12 cellular contexts compared by ENCODE assay signal in genomic region chr22:23306438-23306921, GRCh38.
DNase-seq lines count a peak whose midpoint lies in the region; ATAC-seq and TF ChIP-seq lines count a peak whose summit lies in the region.
"Had no signal": no experiment of that assay in that cellular context is flagged by ENCODE, and none has a peak within 500 bp of the region (broad histone marks: within the 10 kb centered on the region; RNA-seq: fewer than 3 reads in every experiment).

No MANE protein-coding gene starts in this region.

- intact Hi-C loops in left cardiac atrium (cut with DNase I), result no loop called here
- intact Hi-C loops in gastrocnemius medialis (cut with DNase I; ENCODE audit: low total_unique reads), result loop anchor here (10.0 kb wide), 1 partner anchor 218 kb away; no protein-coding TSS in a partner anchor

- TF ChIP-seq CTCF in brain microvascular endothelial cell (IDR thresholded peaks at IDR 0.05; ENCODE audit: low read depth, low read length, missing control alignments), result no peak
- no peak for TF ChIP-seq CTCF in gastrocnemius medialis (IDR thresholded peaks at IDR 0.05 in 4 of 5, conservative IDR thresholded peaks at IDR 0.05 in 1 of 5)

- H3K9me3 ChIP-seq in gastrocnemius medialis, result no peaks in the 10 kb centered on the region
- H3K9me3 ChIP-seq: MG63 had no signal

- peaks cover 2% of the 10 kb centered on the region for H3K36me3 ChIP-seq in brain microvascular endothelial cell (replicated peaks)
- H3K36me3 ChIP-seq in gastrocnemius medialis, result no peaks in the 10 kb centered on the region
- H3K36me3 ChIP-seq: MG63 had no signal

- no peak overlapping the region for H3K4me3 ChIP-seq in brain microvascular endothelial cell (ENCODE audit: low read depth, low read length)
- no peak overlapping the region for H3K4me3 ChIP-seq in gastrocnemius medialis
- H3K4me3 ChIP-seq: MG63 had no signal

- H3K27ac ChIP-seq in brain microvascular endothelial cell (peak overlapping the region; percentile 84), gastrocnemius medialis (peak overlapping the region; percentile 80 to 85 (median 82))

- in situ Hi-C loops in brain microvascular endothelial cell (cut with HindIII; ENCODE audit: low pct_ligation_motif_present, low sequenced_read_pairs) (no loop called here), gastrocnemius medialis (cut with MboI; ENCODE audit: low sequenced_read_pairs in 4 of 4) (loop anchor here in 1 of 4 donors (25.0 kb wide), 1 partner anchor 231 kb away; no protein-coding TSS in a partner anchor)

- DNase-seq in Daoy (ENCODE audit: low read depth) (peak; percentile 46), brain microvascular endothelial cell (peak; percentile 74), left cardiac atrium (peak; percentile 70), gastrocnemius medialis (no peak), OCI-M1 (lab: John Stamatoyannopoulos, UW) (no peak), amniotic stem cell (lab: John Stamatoyannopoulos, UW) (no peak), SW480 (ENCODE audit: low spot score) (no peak)
- DNase-seq: activated naive CD4-positive, alpha-beta T cell treated with anti-CD3 and anti-CD28 coated beads, Interleukin-2, amount 50 U/mL, for 16 hours; CD8-positive, alpha-beta memory T cell; MG63 had no signal

- ATAC-seq in left cardiac atrium, result peak; percentile 16 to 36
- ATAC-seq in gastrocnemius medialis, result peak; percentile 9 to 32
- no peak for ATAC-seq in HG02884 (IDR thresholded peaks at IDR 0.05; ENCODE audit: unreplicated experiment)
- ATAC-seq: natural killer cell treated with Interleukin-12 subunit alpha and Interleukin-12 subunit beta and Interleukin-15 and Interleukin-18, amount 100 ng/mL, for 72 hours had no signal

- no peaks in the 10 kb centered on the region for H3K27me3 ChIP-seq in brain microvascular endothelial cell (replicated peaks)
- no peaks in the 10 kb centered on the region for H3K27me3 ChIP-seq in gastrocnemius medialis
- H3K27me3 ChIP-seq: MG63 had no signal

- no peak for TF ChIP-seq POLR2A in gastrocnemius medialis (IDR thresholded peaks at IDR 0.05)

- H3K4me1 ChIP-seq in gastrocnemius medialis, result peaks cover 8 to 23% of the 10 kb centered on the region in 2 donors

Comparison
In these comparisons a context has a peak if more than half of its experiments do, and no peak if none do; other contexts are left out.
1. DNase-seq: peak in Daoy (single experiment), brain microvascular endothelial cell (single experiment) and left cardiac atrium (single experiment); none in gastrocnemius medialis (0 of 2), OCI-M1 (single experiment), amniotic stem cell (single experiment) and SW480 (single experiment).